9 cellular contexts compared by ENCODE assay signal in genomic region chr9:97518909-97519307, GRCh38. TPM values are rescaled to one million over a fixed set of nuclear protein-coding genes. Genes with fewer than 3 reads are reported as not detected.
A peak's percentile ranks its signal among the peaks of the same experiment; 100 is the strongest.
DNase-seq lines count a peak whose midpoint lies in the region; ATAC-seq lines count a peak whose summit lies in the region.
"Had no signal": no experiment of that assay in that cellular context is flagged by ENCODE, and none has a peak within 500 bp of the region (broad histone marks: within the 10 kb centered on the region; RNA-seq: fewer than 3 reads in every experiment).

No MANE protein-coding gene starts in this region.

- no peak overlapping the region for H3K4me3 ChIP-seq in CD4-positive, alpha-beta memory T cell (ENCODE audit: low read length in 2 of 2)

- POLR2A ChIA-PET in CD4-positive, alpha-beta memory T cell (lab: Charles Lee; ENCODE audit: partially characterized antibody) = no interaction called here

- CTCF ChIA-PET in CD4-positive, alpha-beta memory T cell (lab: Charles Lee; ENCODE audit: partially characterized antibody) = interaction anchor here (0.6 to 0.9 kb wide), 2 partner anchors 12 to 81 kb away, joined by 3 to 4 read pairs; no protein-coding TSS in a partner anchor

- H3K4me1 Mint-ChIP-seq in activated T-cell treated with anti-CD3 and anti-CD28 coated beads, Interleukin-2, amount 50 U/mL, for 4 hours (ENCODE audit: low read depth) = no peaks in the 10 kb centered on the region
- peaks cover 0 to 6% (median 0%) of the 10 kb centered on the region in 4 donors for H3K4me1 Mint-ChIP-seq in CD4-positive, alpha-beta memory T cell

- H3K27ac Mint-ChIP-seq in CD4-positive, alpha-beta memory T cell = peak overlapping the region in 1 of 7 donors; percentile 30
- H3K27ac Mint-ChIP-seq: T-cell had no signal

- H3K9me3 ChIP-seq in CD4-positive, alpha-beta memory T cell (ENCODE audit: control insufficient read depth in 1 of 2, low read length in 2 of 2) = no peaks in the 10 kb centered on the region

- no peaks in the 10 kb centered on the region for H3K36me3 Mint-ChIP-seq in activated T-cell treated with anti-CD3 and anti-CD28 coated beads, Interleukin-2, amount 50 U/mL, for 4 hours (ENCODE audit: insufficient read depth)
- H3K36me3 Mint-ChIP-seq in CD4-positive, alpha-beta memory T cell = no peaks in the 10 kb centered on the region
- H3K36me3 Mint-ChIP-seq: T-cell had no signal

- H3K27me3 ChIP-seq in CD4-positive, alpha-beta memory T cell (ENCODE audit: insufficient read depth, low read length) = no peaks in the 10 kb centered on the region

- H3K4me3 Mint-ChIP-seq in activated T-cell treated with anti-CD3 and anti-CD28 coated beads, Interleukin-2, amount 50 U/mL, for 4 hours = no peak overlapping the region
- H3K4me3 Mint-ChIP-seq in CD4-positive, alpha-beta memory T cell = no peak overlapping the region
- H3K4me3 Mint-ChIP-seq: T-cell had no signal

- H3K27ac ChIP-seq in epithelial cell of prostate = no peak overlapping the region
- no peak overlapping the region for H3K27ac ChIP-seq in CD4-positive, alpha-beta memory T cell (ENCODE audit: low read depth, low read length)

- intact Hi-C loops in CD4-positive, alpha-beta memory T cell (cut with micrococcal nuclease) = no loop called here

- DNase-seq in EH (ENCODE audit: low read depth) (peak; percentile 91), NCI-H187 treated with DMSO at 0.1 percent for 48 hours (lab: John Stamatoyannopoulos, UW) (peak; percentile 32), epithelial cell of prostate (ENCODE audit: low read depth, low spot score) (peak; percentile 67), pulmonary artery endothelial cell (ENCODE audit: low read depth, low spot score) (peak; percentile 83), middle frontal gyrus (ENCODE audit: extremely low spot score, low spot score) (no peak), OCI-M1 (lab: John Stamatoyannopoulos, UW) (no peak)
- no peak for DNase-seq in activated T-cell treated with anti-CD3 and anti-CD28 coated beads, Interleukin-2, amount 50 U/mL, for 4 hours
- no peak for DNase-seq in CD4-positive, alpha-beta memory T cell
- DNase-seq: T-cell had no signal

- no peaks in the 10 kb centered on the region for H3K4me1 ChIP-seq in CD4-positive, alpha-beta memory T cell (ENCODE audit: insufficient read depth, low read length)

- no peaks in the 10 kb centered on the region for H3K9me3 Mint-ChIP-seq in activated T-cell treated with anti-CD3 and anti-CD28 coated beads, Interleukin-2, amount 50 U/mL, for 4 hours
- H3K9me3 Mint-ChIP-seq in CD4-positive, alpha-beta memory T cell = no peaks in the 10 kb centered on the region
- H3K9me3 Mint-ChIP-seq: T-cell had no signal

- ATAC-seq in activated T-cell treated with anti-CD3 and anti-CD28 coated beads, Interleukin-2, amount 50 U/mL, for 4 hours = no peak
- ATAC-seq: T-cell had no signal

- peaks cover 17% of the 10 kb centered on the region for H3K27me3 Mint-ChIP-seq in activated T-cell treated with anti-CD3 and anti-CD28 coated beads, Interleukin-2, amount 50 U/mL, for 4 hours (ENCODE audit: low read depth)
- H3K27me3 Mint-ChIP-seq in CD4-positive, alpha-beta memory T cell = peaks cover 19 to 24% of the 10 kb centered on the region in 2 donors

- no peaks in the 10 kb centered on the region for H3K36me3 ChIP-seq in CD4-positive, alpha-beta memory T cell (ENCODE audit: insufficient read depth, low read length)

RNA-seq across cellular contexts. Expression of gene TMOD1, which starts 17.4 kb away (rescaled TPM):
- total RNA-seq in pulmonary artery endothelial cell = 0.26 and 1.5 TPM in 2 replicates
- 1 to 10 TPM in 1 of 3 donors, under 1 TPM in 2; 0.71 to 1.2 (median 0.96) TPM for total RNA-seq in activated T-cell treated with anti-CD3 and anti-CD28 coated beads, Interleukin-2, amount 50 U/mL, for 4 hours
- total RNA-seq in CD4-positive, alpha-beta memory T cell = 1 to 10 TPM; 2.6 to 2.7 TPM
- 1 to 10 TPM; 2.1 to 3.3 TPM for polyA plus RNA-seq in CD4-positive, alpha-beta memory T cell

Comparison
In these comparisons a context has a peak if more than half of its experiments do, and no peak if none do; other contexts are left out.
1. DNase-seq: peak in EH (single experiment), NCI-H187 treated with DMSO at 0.1 percent for 48 hours (single experiment), epithelial cell of prostate (single experiment) and pulmonary artery endothelial cell (single experiment); none in middle frontal gyrus (single experiment), activated T-cell treated with anti-CD3 and anti-CD28 coated beads, Interleukin-2, amount 50 U/mL, for 4 hours (single experiment), OCI-M1 (single experiment) and CD4-positive, alpha-beta memory T cell (0 of 5).